Comparison of ENCODE assay signal across 24 cellular contexts in the genomic region with DNA sequence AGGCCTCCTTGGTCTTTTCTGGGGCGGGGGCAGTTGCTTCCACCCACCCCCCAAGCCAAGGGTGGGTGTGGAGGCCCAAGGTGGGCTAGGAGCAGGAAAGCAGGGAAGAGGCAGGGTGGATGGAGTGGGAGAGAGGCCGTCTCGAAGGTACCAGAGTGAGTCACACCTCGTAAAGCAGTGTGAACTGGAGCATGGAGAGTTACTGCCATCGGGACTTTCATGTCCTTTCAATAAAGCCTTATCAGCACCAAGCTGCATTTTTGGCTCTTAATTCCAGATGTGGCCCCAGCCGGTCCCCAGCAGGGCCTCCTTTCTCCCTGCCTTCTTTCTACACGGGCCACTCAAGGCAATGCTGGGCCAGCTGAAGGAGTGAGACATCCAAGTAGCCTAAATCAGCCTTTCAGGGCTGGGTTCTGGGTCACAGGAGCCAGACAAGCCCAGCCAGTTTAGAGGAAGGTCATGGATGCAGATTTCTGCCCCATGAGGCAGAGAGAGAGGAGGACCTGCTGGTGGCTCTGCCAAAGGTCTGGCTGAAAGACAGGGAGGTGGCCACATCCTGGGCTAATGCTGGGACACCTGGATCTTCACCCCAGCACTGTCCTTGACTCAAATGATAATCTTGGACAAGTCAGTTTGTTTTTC. TPM values are rescaled to one million over a fixed set of nuclear protein-coding genes. Genes with fewer than 3 reads are reported as not detected.
DNase-seq lines count a peak whose midpoint lies in the region; ATAC-seq and TF ChIP-seq lines count a peak whose summit lies in the region.
"Had no signal": no experiment of that assay in that cellular context is flagged by ENCODE, and none has a peak within 500 bp of the region (broad histone marks: within the 10 kb centered on the region; RNA-seq: fewer than 3 reads in every experiment).

No MANE protein-coding gene starts in this region.

- no CpG with 5 or more reads among the region's 7 CpGs for WGBS in mesendoderm (ENCODE audit: extremely low coverage, insufficient coverage, low lambda C conversion rate)

- no peak overlapping the region for H2AK5ac ChIP-seq in mesendoderm (ENCODE audit: low read length)

- no peaks in the 10 kb centered on the region for H3K27me3 ChIP-seq in BLaER1
- no peaks in the 10 kb centered on the region for H3K27me3 ChIP-seq in mesendoderm (ENCODE audit: insufficient read depth, low read length, poor library complexity)

- no peak overlapping the region for H4K8ac ChIP-seq in mesendoderm (ENCODE audit: low read depth, low read length)

- no peaks in the 10 kb centered on the region for H4K20me1 ChIP-seq in BLaER1

- H2BK120ac ChIP-seq in mesendoderm (ENCODE audit: low read depth, low read length): no peak overlapping the region

- CTCF ChIA-PET in RWPE1 (lab: Yijun Ruan, JAX): interaction anchor here (0.6 kb wide), 1 partner anchor 52 kb away, joined by 5 read pairs; no protein-coding TSS in a partner anchor

- H3K79me2 ChIP-seq in mesendoderm (ENCODE audit: control insufficient read depth, insufficient read depth, low read length): no peaks in the 10 kb centered on the region

- no peak overlapping the region for H3K4ac ChIP-seq in mesendoderm (ENCODE audit: low read depth, low read length)

- no peaks in the 10 kb centered on the region for H3K4me1 Mint-ChIP-seq in activated T-cell treated with anti-CD3 and anti-CD28 coated beads, Interleukin-2, amount 50 U/mL, for 4 hours (ENCODE audit: low read depth)
- H3K4me1 Mint-ChIP-seq: naive thymus-derived CD4-positive, alpha-beta T cell had no signal

- H3K36me3 ChIP-seq in BLaER1 (no peaks in the 10 kb centered on the region), mesendoderm (ENCODE audit: control insufficient read depth, insufficient read depth, low read length) (no peaks in the 10 kb centered on the region)
- H3K36me3 ChIP-seq: stomach had no signal

- no peak for TF ChIP-seq CTCF in RWPE1 (conservative IDR thresholded peaks at IDR 0.05; ENCODE audit: low read depth)

- no peaks in the 10 kb centered on the region for H3K36me3 Mint-ChIP-seq in activated T-cell treated with anti-CD3 and anti-CD28 coated beads, Interleukin-2, amount 50 U/mL, for 4 hours (ENCODE audit: insufficient read depth)

- H3K56ac ChIP-seq in mesendoderm (ENCODE audit: low read length): no peak overlapping the region

- POLR2A ChIA-PET in RWPE1 (lab: Yijun Ruan, JAX; ENCODE audit: low non-redundant PET): no interaction called here

- no peaks in the 10 kb centered on the region for H3K79me1 ChIP-seq in mesendoderm (ENCODE audit: low read length)

- H3K18ac ChIP-seq in mesendoderm (ENCODE audit: low read length): no peak overlapping the region

- no peak for ATAC-seq in HG02970 (IDR thresholded peaks at IDR 0.05; ENCODE audit: low FRiP score, unreplicated experiment)
- no peak for ATAC-seq in activated T-cell treated with anti-CD3 and anti-CD28 coated beads, Interleukin-2, amount 50 U/mL, for 4 hours
- ATAC-seq: left colon; naive thymus-derived CD4-positive, alpha-beta T cell had no signal

- no peak overlapping the region for H3K23ac ChIP-seq in mesendoderm (ENCODE audit: low read length)

- no peak overlapping the region for H2BK15ac ChIP-seq in mesendoderm (replicated peaks; ENCODE audit: low read depth)

- DNase-seq in H4 (ENCODE audit: low spot score) (peak; percentile 63), RWPE1 (ENCODE audit: low spot score) (peak; percentile 19), mesendoderm (peak; percentile 28)
- DNase-seq in activated T-cell treated with anti-CD3 and anti-CD28 coated beads, Interleukin-2, amount 50 U/mL, for 4 hours: no peak
- no peak for DNase-seq in effector CD8-positive, alpha-beta T cell (lab: John Stamatoyannopoulos, UW)
- DNase-seq in activated CD4-positive, CD25-positive, alpha-beta regulatory T cell treated with anti-CD3 and anti-CD28 coated beads, Interleukin-2, amount 50 U/mL, for 72 hours: no peak
- DNase-seq: activated CD4-positive, alpha-beta T cell treated with anti-CD3 and anti-CD28 coated beads for 1 hour; activated naive CD4-positive, alpha-beta T cell treated with Interleukin-2 at 50 U/mL for 16 hours; activated T-cell treated with anti-CD3 and anti-CD28 coated beads, Interleukin-2, amount 50 U/mL, for 24 hours; amniotic stem cell; CD4-positive, alpha-beta T cell; cortex of kidney; DMS153; H9; KG1; left colon; naive thymus-derived CD4-positive, alpha-beta T cell; NCI-H1048; NCI-H187; SHP77; stomach; trophoblast cell had no signal

- peaks cover 5% of the 10 kb centered on the region for H3K9me3 Mint-ChIP-seq in activated T-cell treated with anti-CD3 and anti-CD28 coated beads, Interleukin-2, amount 50 U/mL, for 4 hours
- H3K9me3 Mint-ChIP-seq: H9 had no signal

- H2BK5ac ChIP-seq in mesendoderm (ENCODE audit: low read length): no peak overlapping the region

- no peak overlapping the region for H3K4me3 Mint-ChIP-seq in activated T-cell treated with anti-CD3 and anti-CD28 coated beads, Interleukin-2, amount 50 U/mL, for 4 hours
- H3K4me3 Mint-ChIP-seq: activated T-cell treated with anti-CD3 and anti-CD28 coated beads, Interleukin-2, amount 50 U/mL, for 24 hours; CD4-positive, alpha-beta T cell; H9; naive thymus-derived CD4-positive, alpha-beta T cell had no signal

- H3K27ac ChIP-seq in BLaER1 (no peak overlapping the region), RWPE1 (no peak overlapping the region), mesendoderm (ENCODE audit: low read depth, low read length) (no peak overlapping the region)
- H3K27ac ChIP-seq: stomach had no signal

- H3K9ac ChIP-seq in BLaER1 (no peak overlapping the region), mesendoderm (ENCODE audit: low read length) (no peak overlapping the region)

- peaks cover 6% of the 10 kb centered on the region for H3K27me3 Mint-ChIP-seq in activated T-cell treated with anti-CD3 and anti-CD28 coated beads, Interleukin-2, amount 50 U/mL, for 4 hours (ENCODE audit: low read depth)

- H4K5ac ChIP-seq in mesendoderm (ENCODE audit: low read length): no peak overlapping the region

- H3K9me3 ChIP-seq in BLaER1: peaks cover 10% of the 10 kb centered on the region; the same call in 1 of the 2 replicates

- H3K4me3 ChIP-seq in BLaER1: no peak overlapping the region
- no peak overlapping the region for H3K4me3 ChIP-seq in mesendoderm (ENCODE audit: low read length)
- H3K4me3 ChIP-seq: stomach had no signal

- H3K4me2 ChIP-seq in BLaER1: peak overlapping the region; percentile 32; the same call in 1 of the 2 replicates
- H3K4me2 ChIP-seq in mesendoderm (ENCODE audit: low read length): no peak overlapping the region

- peaks cover 29% of the 10 kb centered on the region for H3K4me1 ChIP-seq in BLaER1
- H3K4me1 ChIP-seq in mesendoderm (ENCODE audit: control insufficient read depth, low read depth, low read length): no peaks in the 10 kb centered on the region
- H3K4me1 ChIP-seq: stomach had no signal

RNA-seq across cellular contexts. Expression of gene CD82, which starts 59.0 kb away (rescaled TPM):
- 6.7 and 15.7 TPM in 2 replicates for total RNA-seq in H4 (2014; rRNA removed; shearing (Covaris generic))
- polyA plus RNA-seq in mesendoderm (2013, experiment 1 of 2): 0.81 TPM
- 0.91 TPM for polyA plus RNA-seq in mesendoderm (2013, experiment 2 of 2)
- 100 to 1,000 TPM; 364 to 594 (median 428) TPM for total RNA-seq in activated T-cell treated with anti-CD3 and anti-CD28 coated beads, Interleukin-2, amount 50 U/mL, for 4 hours

Comparison
In these comparisons a context has a peak if more than half of its experiments do, and no peak if none do; other contexts are left out.
1. DNase-seq: peak in H4 (single experiment), RWPE1 (single experiment) and mesendoderm (single experiment); none in activated T-cell treated with anti-CD3 and anti-CD28 coated beads, Interleukin-2, amount 50 U/mL, for 4 hours (single experiment), effector CD8-positive, alpha-beta T cell (single experiment) and activated CD4-positive, CD25-positive, alpha-beta regulatory T cell treated with anti-CD3 and anti-CD28 coated beads, Interleukin-2, amount 50 U/mL, for 72 hours (single experiment).
2. RNA of gene CD82, which starts 59.0 kb away (total RNA-seq): 364 to 594 TPM in activated T-cell treated with anti-CD3 and anti-CD28 coated beads, Interleukin-2, amount 50 U/mL, for 4 hours; 6.7 to 15.7 TPM in H4; every median in the first group is over 10 times any median in the second.